ENCODE assay signal across 13 cellular contexts in the genomic region with DNA sequence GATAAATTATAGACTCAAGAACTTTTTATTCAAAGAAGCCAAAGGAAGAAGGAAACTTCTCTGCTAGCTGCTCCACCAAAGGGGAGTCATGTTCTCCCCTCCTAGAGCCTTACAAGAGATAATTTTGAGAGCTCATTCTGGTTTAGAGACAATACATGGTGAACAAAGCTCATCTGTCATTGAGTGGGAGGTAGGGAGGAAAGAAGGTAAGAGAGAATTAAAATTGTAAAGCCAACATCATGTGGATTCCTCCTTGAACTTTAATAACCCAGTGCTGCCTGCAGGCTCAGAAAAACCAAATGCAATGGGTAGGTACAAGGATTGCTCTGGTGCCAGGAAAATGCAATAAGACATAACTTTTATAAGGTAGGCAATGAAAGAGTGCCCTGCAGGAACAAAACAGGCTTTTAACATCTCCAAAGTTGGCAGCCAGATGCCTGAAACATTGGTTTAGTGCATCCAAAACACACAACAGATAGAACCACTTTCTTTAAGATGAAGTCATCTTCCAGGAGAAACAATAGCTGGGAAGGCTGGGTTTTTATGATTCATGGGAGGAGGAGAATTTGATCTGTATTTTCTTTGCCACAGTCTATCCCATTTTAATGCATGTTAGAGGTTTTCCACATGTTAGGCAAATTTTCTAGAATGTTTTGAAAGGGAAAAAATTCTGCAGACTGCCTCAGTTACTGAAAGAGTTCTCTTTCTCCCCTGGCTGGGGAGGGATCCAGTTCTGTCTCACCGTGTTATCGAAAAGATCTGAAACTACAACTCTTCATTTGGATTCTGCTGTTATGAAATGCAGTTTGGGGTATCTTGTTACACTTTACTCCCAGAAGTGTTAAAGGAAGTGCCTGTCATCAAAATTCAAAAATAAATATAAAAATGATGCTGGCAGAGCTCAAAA. TPM values are rescaled to one million over a fixed set of nuclear protein-coding genes. Genes with fewer than 3 reads are reported as not detected.
A peak's percentile ranks its signal among the peaks of the same experiment; 100 is the strongest.
DNase-seq lines count a peak whose midpoint lies in the region; ATAC-seq and TF ChIP-seq lines count a peak whose summit lies in the region.
"Had no signal": no experiment of that assay in that cellular context is flagged by ENCODE, and none has a peak within 500 bp of the region (broad histone marks: within the 10 kb centered on the region; RNA-seq: fewer than 3 reads in every experiment).

No MANE protein-coding gene starts in this region.

- DNase-seq in CD4-positive, alpha-beta T cell = no peak
- peak; percentile 58 for DNase-seq in LHCN-M2 (ENCODE audit: low read depth)
- peak; percentile 50 for DNase-seq in adipocyte (ENCODE audit: low read depth)
- peak; percentile 42 to 68 for DNase-seq in lung microvascular endothelial cell (ENCODE audit: low read depth in 2 of 2)
- DNase-seq in AG08396 (ENCODE audit: low spot score) = no peak
- no peak for DNase-seq in NCI-H1105 (lab: John Stamatoyannopoulos, UW)
- no peak for DNase-seq in NOMO-1 treated with dmso at 0.1 percent for 144 hours (lab: John Stamatoyannopoulos, UW; ENCODE audit: unreplicated experiment)
- DNase-seq in HK-2 (ENCODE audit: unreplicated experiment) = no peak
- DNase-seq: activated T-cell treated with anti-CD3 and anti-CD28 coated beads, Interleukin-2, amount 50 U/mL, for 4 hours; Calu3; NCI-H510A; transverse colon had no signal

- peaks cover 84% of the 10 kb centered on the region for H3K4me1 Mint-ChIP-seq in CD4-positive, alpha-beta T cell (ENCODE audit: low read depth)

- CTCF ChIA-PET in CD4-positive, alpha-beta T cell (lab: Charles Lee) = interaction anchor here (0.9 to 2.1 kb wide), 3 partner anchors 11 to 183 kb away, joined by 3 to 11 read pairs (median 5); a partner anchor contains a TSS

- H3K4me3 Mint-ChIP-seq in CD4-positive, alpha-beta T cell = peak overlapping the region; percentile 70
- H3K4me3 Mint-ChIP-seq: T-helper 1 cell treated with Interleukin-12 subunit alpha and Interleukin-12 subunit beta and Interleukin-4 antibody, amounts not matched to agents 30 μg/mL and 1 μg/mL, for 36 hours had no signal

- no peaks in the 10 kb centered on the region for H3K36me3 ChIP-seq in adipocyte (ENCODE audit: control insufficient read depth, insufficient read depth, low read length, severe bottlenecking)
- H3K36me3 ChIP-seq: transverse colon had no signal

- peaks cover 4% of the 10 kb centered on the region for H3K4me1 ChIP-seq in adipocyte (ENCODE audit: control insufficient read depth, insufficient read depth, low read length)

- ATAC-seq in CD4-positive, alpha-beta T cell (ENCODE audit: poor library complexity) = no peak
- ATAC-seq: activated T-cell treated with anti-CD3 and anti-CD28 coated beads, Interleukin-2, amount 50 U/mL, for 4 hours had no signal

- H3K36me3 Mint-ChIP-seq in CD4-positive, alpha-beta T cell (ENCODE audit: low read depth) = no peaks in the 10 kb centered on the region

- no peak overlapping the region for H3K9ac ChIP-seq in adipocyte (ENCODE audit: low read length)

- no peaks in the 10 kb centered on the region for H3K9me3 ChIP-seq in CD4-positive, alpha-beta T cell (ENCODE audit: control insufficient read depth, low read length)
- H3K9me3 ChIP-seq in adipocyte (ENCODE audit: control insufficient read depth, low read length) = no peaks in the 10 kb centered on the region
- H3K9me3 ChIP-seq: transverse colon had no signal

- no peaks in the 10 kb centered on the region for H3K27me3 Mint-ChIP-seq in CD4-positive, alpha-beta T cell

- H3K27ac ChIP-seq in CD4-positive, alpha-beta T cell (ENCODE audit: low read depth, low read length) = peak overlapping the region; percentile 3
- H3K27ac ChIP-seq: transverse colon had no signal

- H3K9me3 Mint-ChIP-seq in CD4-positive, alpha-beta T cell = no peaks in the 10 kb centered on the region
- H3K9me3 Mint-ChIP-seq: activated T-cell treated with anti-CD3 and anti-CD28 coated beads, Interleukin-2, amount 50 U/mL, for 4 hours; T-helper 1 cell treated with Interleukin-12 subunit alpha and Interleukin-12 subunit beta and Interleukin-4 antibody, amounts not matched to agents 30 μg/mL and 1 μg/mL, for 36 hours had no signal

- TF ChIP-seq CTCF in CD4-positive, alpha-beta T cell (IDR thresholded peaks at IDR 0.05) = no peak

- no peak overlapping the region for H3K4me3 ChIP-seq in adipocyte (ENCODE audit: low read length)
- H3K4me3 ChIP-seq: transverse colon had no signal

- intact Hi-C loops in CD4-positive, alpha-beta T cell (cut with DNase I, micrococcal nuclease) = loop anchor here in 1 of 2 experiments (10.0 kb wide), 1 partner anchor 52 kb away; no protein-coding TSS in a partner anchor

- H3K27ac Mint-ChIP-seq in CD4-positive, alpha-beta T cell = peak overlapping the region; percentile 80
- H3K27ac Mint-ChIP-seq: T-helper 1 cell treated with Interleukin-12 subunit alpha and Interleukin-12 subunit beta and Interleukin-4 antibody, amounts not matched to agents 30 μg/mL and 1 μg/mL, for 36 hours had no signal

- no peaks in the 10 kb centered on the region for H3K27me3 ChIP-seq in CD4-positive, alpha-beta T cell (ENCODE audit: control insufficient read depth, insufficient read depth, low read length)
- no peaks in the 10 kb centered on the region for H3K27me3 ChIP-seq in adipocyte (replicated peaks; ENCODE audit: control insufficient read depth, insufficient read depth, low read length)
- H3K27me3 ChIP-seq: transverse colon had no signal

- POLR2A ChIA-PET in CD4-positive, alpha-beta T cell (lab: Charles Lee) = interaction anchor here (0.5 to 5.2 kb wide), 8 partner anchors 11 to 130 kb away, joined by 3 to 47 read pairs (median 4); a partner anchor contains a TSS

RNA-seq across cellular contexts. Expression of a gene that starts 11.3 kb away (rescaled TPM):
- 10 to 100 TPM; 46.4 to 46.6 TPM for total RNA-seq in CD4-positive, alpha-beta T cell
- total RNA-seq in LHCN-M2 (2014; rRNA removed) (2.8 and 5.5 TPM in 2 replicates), lung microvascular endothelial cell (5.2 and 7.2 TPM in 2 replicates)
- polyA plus RNA-seq in LHCN-M2 (2012) = 3.5 TPM

Comparison
In these comparisons a context has a peak if more than half of its experiments do, and no peak if none do; other contexts are left out.
1. DNase-seq: peak in LHCN-M2 (single experiment), adipocyte (single experiment) and lung microvascular endothelial cell (2 of 2); none in CD4-positive, alpha-beta T cell (0 of 10), AG08396 (single experiment), NCI-H1105 (single experiment), NOMO-1 treated with dmso at 0.1 percent for 144 hours (single experiment) and HK-2 (single experiment).